In genomic region chr1:119873166-119874025, GRCh38 we compare ENCODE assay signal across 10 cellular contexts. TPM values are rescaled to one million over a fixed set of nuclear protein-coding genes. Genes with fewer than 3 reads are reported as not detected.
A peak's percentile ranks its signal among the peaks of the same experiment; 100 is the strongest.
DNase-seq lines count a peak whose midpoint lies in the region; ATAC-seq and TF ChIP-seq lines count a peak whose summit lies in the region.
"Had no signal": no experiment of that assay in that cellular context is flagged by ENCODE, and none has a peak within 500 bp of the region (broad histone marks: within the 10 kb centered on the region; RNA-seq: fewer than 3 reads in every experiment).

No MANE protein-coding gene starts in this region.

- H3K27ac Mint-ChIP-seq in CD14-positive monocyte (peak overlapping the region in 1 of 7 donors; percentile 26), progenitor cell of endocrine pancreas (no peak overlapping the region)

- peak overlapping the region; percentile 18 for H3K4me3 ChIP-seq in GM23248
- H3K4me3 ChIP-seq in RWPE2 (ENCODE audit: severe bottlenecking) = no peak overlapping the region
- no peak overlapping the region for H3K4me3 ChIP-seq in skeletal muscle satellite cell (ENCODE audit: low read length)
- H3K4me3 ChIP-seq: prostate gland had no signal

- no peak for TF ChIP-seq CTCF in RWPE2 (IDR thresholded peaks at IDR 0.05; ENCODE audit: poor library complexity, severe bottlenecking)
- TF ChIP-seq CTCF in CD14-positive monocyte (IDR thresholded peaks at IDR 0.05) = no peak
- no peak for TF ChIP-seq CTCF in progenitor cell of endocrine pancreas (IDR thresholded peaks at IDR 0.05; ENCODE audit: unreplicated experiment)

- ATAC-seq in RWPE2 (ENCODE audit: low read depth) (peak; percentile 48; the same call in 2 of the 3 replicates), HG02642 (IDR thresholded peaks at IDR 0.05; ENCODE audit: poor library complexity, unreplicated experiment) (no peak)

- peak overlapping the region; percentile 21 for H3K27ac ChIP-seq in GM23248
- H3K27ac ChIP-seq in RWPE2 (ENCODE audit: poor library complexity, severe bottlenecking) = no peak overlapping the region
- H3K27ac ChIP-seq: prostate gland had no signal

- H3K9me2 ChIP-seq in GM23248 (ENCODE audit: insufficient read depth) = no peaks in the 10 kb centered on the region

- in situ Hi-C loops in GM23248 (cut with MboI) = no loop called here

- intact Hi-C loops in CD14-positive monocyte (cut with micrococcal nuclease) = no loop called here

- WGBS in GM23248 (ENCODE audit: low coverage in 1 of 2, low lambda C conversion rate in 2 of 2, missing lambda C conversion rate in 2 of 2), 2 experiments = 32 to 35% methylated on average over 3 of the region's 3 CpGs

- H3K4me1 ChIP-seq in GM23248 (ENCODE audit: insufficient read depth) (peaks cover 33% of the 10 kb centered on the region), RWPE2 (ENCODE audit: insufficient read depth, poor library complexity, severe bottlenecking) (no peaks in the 10 kb centered on the region), skeletal muscle satellite cell (ENCODE audit: control insufficient read depth, insufficient read depth, low read length) (peaks cover 35% of the 10 kb centered on the region)

- H3F3A ChIP-seq in GM23248 (ENCODE audit: insufficient read depth) = peaks cover 29% of the 10 kb centered on the region

- H4K20me1 ChIP-seq in GM23248 (ENCODE audit: insufficient read depth) = no peaks in the 10 kb centered on the region

- H3K27me3 Mint-ChIP-seq in CD14-positive monocyte (ENCODE audit: low read depth in 3 of 3) (peaks cover 1 to 4% (median 2%) of the 10 kb centered on the region in 3 donors), progenitor cell of endocrine pancreas (peaks cover 12% of the 10 kb centered on the region)

- no peaks in the 10 kb centered on the region for H3K79me2 ChIP-seq in GM23248 (ENCODE audit: insufficient read depth)

- no peaks in the 10 kb centered on the region for H3K27me3 ChIP-seq in GM23248 (replicated peaks; ENCODE audit: insufficient read depth)
- H3K27me3 ChIP-seq in RWPE2 (ENCODE audit: insufficient read depth, poor library complexity, severe bottlenecking) = no peaks in the 10 kb centered on the region
- no peaks in the 10 kb centered on the region for H3K27me3 ChIP-seq in skeletal muscle satellite cell (ENCODE audit: control insufficient read depth, insufficient read depth, low read length)

- H3K4me2 ChIP-seq in GM23248 (ENCODE audit: unreplicated experiment) (peak overlapping the region; percentile 62), skeletal muscle satellite cell (ENCODE audit: low read length) (peak overlapping the region; percentile 33)

- H2AFZ ChIP-seq in GM23248 = no peak overlapping the region

- H3K36me3 ChIP-seq in GM23248 (ENCODE audit: low read depth) (no peaks in the 10 kb centered on the region), RWPE2 (ENCODE audit: low read depth) (no peaks in the 10 kb centered on the region), skeletal muscle satellite cell (ENCODE audit: insufficient read depth, low read length) (no peaks in the 10 kb centered on the region)
- H3K36me3 ChIP-seq: prostate gland had no signal

- H3K9me3 Mint-ChIP-seq in CD14-positive monocyte = no peaks in the 10 kb centered on the region
- no peaks in the 10 kb centered on the region for H3K9me3 Mint-ChIP-seq in progenitor cell of endocrine pancreas (ENCODE audit: low read depth)

- H3K36me3 Mint-ChIP-seq in CD14-positive monocyte (no peaks in the 10 kb centered on the region), progenitor cell of endocrine pancreas (ENCODE audit: insufficient read depth) (no peaks in the 10 kb centered on the region)

- H3K9me3 ChIP-seq in GM23248 (ENCODE audit: low read depth) (no peaks in the 10 kb centered on the region), RWPE2 (ENCODE audit: severe bottlenecking) (no peaks in the 10 kb centered on the region), skeletal muscle satellite cell (replicated peaks; ENCODE audit: low read length) (no peaks in the 10 kb centered on the region)
- H3K9me3 ChIP-seq: prostate gland had no signal

- no peak overlapping the region for H3K9ac ChIP-seq in GM23248
- H3K9ac ChIP-seq in skeletal muscle satellite cell (ENCODE audit: low read depth, low read length) = no peak overlapping the region

- DNase-seq in GM23248 (peak; percentile 86), RWPE2 (ENCODE audit: low spot score) (no peak), fibroblast of peridontal ligament (ENCODE audit: extremely low read depth) (peak; percentile 81), CD14-positive monocyte (ENCODE audit: low spot score) (no peak), progenitor cell of endocrine pancreas (ENCODE audit: low spot score, unreplicated experiment) (no peak)
- DNase-seq: GF-D8, NCI-H2227 treated with DMSO at 0.1 percent for 48 hours had no signal

- H3K4me3 Mint-ChIP-seq in CD14-positive monocyte = no peak overlapping the region
- no peak overlapping the region for H3K4me3 Mint-ChIP-seq in progenitor cell of endocrine pancreas (ENCODE audit: low read depth)

- peaks cover 4% of the 10 kb centered on the region for H3K4me1 Mint-ChIP-seq in CD14-positive monocyte
- H3K4me1 Mint-ChIP-seq in progenitor cell of endocrine pancreas (ENCODE audit: low read depth) = peaks cover 5% of the 10 kb centered on the region

RNA-seq across cellular contexts. Expression of gene ADAM30, which starts 22.9 kb away (rescaled TPM):
- total RNA-seq in GM23248 (2014; rRNA removed; shearing (Covaris generic)) = not detected in 2 replicates
- polyA plus RNA-seq in GM23248 (2016; fragmentation: Nextera tagmentation; extraction: Ambion mirVana) = not detected in 2 replicates
- not detected in 2 replicates for total RNA-seq in skeletal muscle satellite cell (2012; rRNA removed)
- polyA plus RNA-seq in CD14-positive monocyte = not detected
- total RNA-seq in progenitor cell of endocrine pancreas = not detected in 2 replicates

Comparison
In these comparisons a context has a peak if more than half of its experiments do, and no peak if none do; other contexts are left out.
1. DNase-seq: peak in GM23248 (single experiment) and fibroblast of peridontal ligament (single experiment); none in RWPE2 (single experiment), CD14-positive monocyte (single experiment) and progenitor cell of endocrine pancreas (single experiment).